Comparison of ENCODE assay signal across 15 cellular contexts in the genomic region with DNA sequence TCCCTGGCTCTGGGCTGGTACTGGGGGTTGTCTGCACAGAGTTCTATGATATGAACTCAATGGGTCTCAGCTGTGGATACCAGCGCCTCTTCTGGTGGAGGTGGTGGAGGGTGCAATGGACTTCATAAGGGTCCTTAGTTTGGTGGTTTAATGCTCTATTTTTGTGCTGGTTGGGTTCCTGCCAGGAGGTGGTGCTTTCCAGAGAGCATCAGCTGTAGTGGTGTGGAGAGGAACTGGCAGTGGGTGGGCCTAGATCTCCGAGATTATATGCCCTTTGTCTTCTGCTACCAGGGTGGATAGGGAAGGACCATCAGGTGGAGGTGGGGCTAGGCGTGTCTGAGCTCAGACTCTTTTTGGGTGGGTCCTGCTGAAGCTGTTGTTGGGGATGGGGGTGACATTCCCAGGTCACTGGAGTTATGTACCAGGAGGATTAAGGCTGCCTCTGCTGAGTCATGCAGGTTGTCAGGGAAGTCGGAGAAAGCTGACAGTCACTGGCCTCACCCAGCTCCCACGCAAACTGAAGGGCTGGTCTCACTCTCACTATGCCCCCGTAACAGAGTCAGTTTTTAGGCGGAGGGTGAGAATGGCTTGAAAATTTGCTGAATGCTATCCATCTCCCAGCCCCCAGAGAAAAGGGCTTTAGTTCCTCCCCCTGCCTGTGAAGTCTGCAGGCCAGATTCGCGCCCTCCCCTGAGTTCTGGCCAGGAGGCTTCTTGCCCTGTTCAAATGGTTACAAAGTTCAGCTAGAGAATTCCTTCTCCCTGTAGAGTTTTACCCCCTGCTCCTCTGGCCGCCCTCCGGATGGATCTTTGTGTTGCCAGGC.
DNase-seq lines count a peak whose midpoint lies in the region; ATAC-seq and TF ChIP-seq lines count a peak whose summit lies in the region.
"Had no signal": no experiment of that assay in that cellular context is flagged by ENCODE, and none has a peak within 500 bp of the region (broad histone marks: within the 10 kb centered on the region; RNA-seq: fewer than 3 reads in every experiment).

No MANE protein-coding gene starts in this region.

- ATAC-seq in HG02610 (IDR thresholded peaks at IDR 0.05; ENCODE audit: unreplicated experiment): no peak
- ATAC-seq: activated CD4-positive, alpha-beta T cell treated with anti-CD3 and anti-CD28 coated beads for 36 hours; activated T-cell treated with anti-CD3 and anti-CD28 coated beads, Interleukin-2, amount 50 U/mL, for 4 hours; T-cell; upper lobe of right lung had no signal

- no peaks in the 10 kb centered on the region for H4K20me1 ChIP-seq in smooth muscle cell (ENCODE audit: low read depth)

- WGBS in HUES64: 72% methylated on average over 11 of the region's 11 CpGs
- 74% methylated on average over 11 of the region's 11 CpGs for WGBS in smooth muscle cell (ENCODE audit: low lambda C conversion rate)

- H3K27ac ChIP-seq in HUES64 (ENCODE audit: low read depth, low read length): peak overlapping the region; percentile 57; the same call in 1 of the 2 replicates
- no peak overlapping the region for H3K27ac ChIP-seq in duodenal mucosa (ENCODE audit: low read depth, low read length)
- H3K27ac ChIP-seq in smooth muscle cell (ENCODE audit: low read depth): no peak overlapping the region
- H3K27ac ChIP-seq: colonic mucosa, upper lobe of right lung had no signal

- no peak overlapping the region for H3K4me2 ChIP-seq in smooth muscle cell

- no peak overlapping the region for H2AFZ ChIP-seq in smooth muscle cell (ENCODE audit: low read depth)

- H3K4me3 ChIP-seq in HUES64 (ENCODE audit: low read length): no peak overlapping the region
- H3K4me3 ChIP-seq in duodenal mucosa (ENCODE audit: low read depth in 1 of 2, low read length in 2 of 2): peak overlapping the region; percentile 26 to 53
- peak overlapping the region; percentile 41 for H3K4me3 ChIP-seq in smooth muscle cell
- H3K4me3 ChIP-seq: colonic mucosa, upper lobe of right lung had no signal

- no peaks in the 10 kb centered on the region for H3K79me2 ChIP-seq in smooth muscle cell (ENCODE audit: low read depth)

- H3K4me1 ChIP-seq in HUES64 (ENCODE audit: insufficient read depth, low read length) (no peaks in the 10 kb centered on the region), duodenal mucosa (ENCODE audit: control insufficient read depth in 1 of 2, insufficient read depth in 2 of 2, low read length in 2 of 2) (peaks cover 0 to 4% of the 10 kb centered on the region in 2 donors), smooth muscle cell (ENCODE audit: low read depth) (no peaks in the 10 kb centered on the region)
- H3K4me1 ChIP-seq: colonic mucosa, upper lobe of right lung had no signal

- DNase-seq in islet precursor cell (peak; percentile 59), smooth muscle cell (lab: John Stamatoyannopoulos, UW; ENCODE audit: unreplicated experiment) (no peak), T-helper 2 cell (no peak), cerebellar nuclear complex (lab: John Stamatoyannopoulos, UW) (no peak)
- no peak for DNase-seq in activated CD4-positive, alpha-beta T cell treated with anti-CD3 and anti-CD28 coated beads, Interleukin-2, amount 50 U/mL, for 1 hour
- DNase-seq: activated CD4-positive, alpha-beta T cell treated with anti-CD3 and anti-CD28 coated beads for 36 hours; activated T-cell treated with anti-CD3 and anti-CD28 coated beads, Interleukin-2, amount 50 U/mL, for 4 hours; colonic mucosa; MV-4-11; NCI-H2227 treated with DMSO at 0.1 percent for 48 hours; T-cell; upper lobe of right lung had no signal

- H3K36me3 ChIP-seq in HUES64 (ENCODE audit: insufficient read depth, low read length) (no peaks in the 10 kb centered on the region), duodenal mucosa (ENCODE audit: control insufficient read depth in 1 of 2, insufficient read depth in 2 of 2, low read length in 2 of 2) (no peaks in the 10 kb centered on the region), smooth muscle cell (ENCODE audit: low read depth) (no peaks in the 10 kb centered on the region)
- H3K36me3 ChIP-seq: colonic mucosa, upper lobe of right lung had no signal

- H3F3A ChIP-seq in smooth muscle cell (ENCODE audit: low read depth): no peaks in the 10 kb centered on the region

- no peaks in the 10 kb centered on the region for H3K27me3 ChIP-seq in HUES64 (ENCODE audit: insufficient read depth, low read length)
- H3K27me3 ChIP-seq in duodenal mucosa (ENCODE audit: control insufficient read depth in 1 of 2, insufficient read depth in 2 of 2, low read length in 2 of 2): no peaks in the 10 kb centered on the region
- H3K27me3 ChIP-seq in smooth muscle cell (ENCODE audit: low read depth): no peaks in the 10 kb centered on the region
- H3K27me3 ChIP-seq: colonic mucosa, upper lobe of right lung had no signal

- TF ChIP-seq CTCF in smooth muscle cell (IDR thresholded peaks at IDR 0.05; ENCODE audit: borderline replicate concordance, insufficient read depth, poor library complexity, severe bottlenecking): no peak

- no peak overlapping the region for H3K9ac ChIP-seq in HUES64 (ENCODE audit: low read depth, low read length)
- H3K9ac ChIP-seq in duodenal mucosa (ENCODE audit: low read depth in 1 of 2, low read length in 2 of 2): no peak overlapping the region
- no peak overlapping the region for H3K9ac ChIP-seq in smooth muscle cell (ENCODE audit: low read depth)

- H3K9me3 ChIP-seq in HUES64 (ENCODE audit: insufficient read depth, low read depth, low read length) (no peaks in the 10 kb centered on the region), duodenal mucosa (ENCODE audit: control insufficient read depth in 1 of 2, low read length in 2 of 2) (no peaks in the 10 kb centered on the region), smooth muscle cell (replicated peaks; ENCODE audit: low read depth) (no peaks in the 10 kb centered on the region)
- H3K9me3 ChIP-seq: colonic mucosa, upper lobe of right lung had no signal
